In genomic region chr3:131380830-131381444, GRCh38 we compare ENCODE assay signal across 8 cellular contexts. TPM values are rescaled to one million over a fixed set of nuclear protein-coding genes. Genes with fewer than 3 reads are reported as not detected.
A peak's percentile ranks its signal among the peaks of the same experiment; 100 is the strongest.
DNase-seq lines count a peak whose midpoint lies in the region; ATAC-seq and TF ChIP-seq lines count a peak whose summit lies in the region.
"Not testable (repeated sequence)": the region's sequence is repeated elsewhere in the genome, so short reads cannot be mapped to it uniquely, and the experiment has no call there.

No MANE protein-coding gene starts in this region.

- H3K9me3 Mint-ChIP-seq in stimulated activated memory B cell treated with anti-CD40 and anti-IgM and Interleukin-4, amounts not matched to agents 10 μg/mL and 1 μg/mL and 100 μg/mL, for 72 hours, result not testable (repeated sequence)

- peak overlapping the region; percentile 77 for H3K4me3 ChIP-seq in SJCRH30
- peak overlapping the region; percentile 80 for H3K4me3 ChIP-seq in astrocyte of the cerebellum (ENCODE audit: low read depth, low read length)
- H3K4me3 ChIP-seq in fibroblast of villous mesenchyme (ENCODE audit: low read depth, low read length), result peak overlapping the region; percentile 94
- peak overlapping the region; percentile 90 for H3K4me3 ChIP-seq in mononuclear cell (ENCODE audit: low read length)

- ATAC-seq in GM21381 (IDR thresholded peaks at IDR 0.05; ENCODE audit: unreplicated experiment) (peak; percentile 16), HG03280 (IDR thresholded peaks at IDR 0.05; ENCODE audit: unreplicated experiment) (peak; percentile 1)
- ATAC-seq in stimulated activated memory B cell treated with anti-CD40 and anti-IgM and Interleukin-4, amounts not matched to agents 10 μg/mL and 1 μg/mL and 100 μg/mL, for 72 hours, result not testable (repeated sequence)

- H3K4me1 ChIP-seq in SJCRH30, result not testable (repeated sequence)
- peaks cover 48% of the 10 kb centered on the region for H3K4me1 ChIP-seq in mononuclear cell (ENCODE audit: insufficient read depth, low read length)

- not testable (repeated sequence) for H3K9me3 ChIP-seq in SJCRH30 (replicated peaks); mononuclear cell (ENCODE audit: low read depth, low read length)

- not testable (repeated sequence) for TF ChIP-seq CTCF in C4-2B (conservative IDR thresholded peaks at IDR 0.05); astrocyte of the cerebellum (IDR thresholded peaks at IDR 0.05; ENCODE audit: low read depth, low read length, missing control alignments); fibroblast of villous mesenchyme (IDR thresholded peaks at IDR 0.05; ENCODE audit: insufficient read depth, low read depth, low read length)

- peak overlapping the region; percentile 95 for H3K4me3 Mint-ChIP-seq in stimulated activated memory B cell treated with anti-CD40 and anti-IgM and Interleukin-4, amounts not matched to agents 10 μg/mL and 1 μg/mL and 100 μg/mL, for 72 hours

- peak overlapping the region; percentile 90 for H3K27ac Mint-ChIP-seq in stimulated activated memory B cell treated with anti-CD40 and anti-IgM and Interleukin-4, amounts not matched to agents 10 μg/mL and 1 μg/mL and 100 μg/mL, for 72 hours

- not testable (repeated sequence) for DNase-seq in SJCRH30; astrocyte of the cerebellum (ENCODE audit: low read depth); fibroblast of villous mesenchyme (ENCODE audit: low read depth)

- in situ Hi-C loops in astrocyte of the cerebellum (cut with HindIII; ENCODE audit: low sequenced_read_pairs), result not testable (repeated sequence)

- H3K27ac ChIP-seq in C4-2B, result peak overlapping the region; percentile 95
- H3K27ac ChIP-seq in SJCRH30, result peak overlapping the region; percentile 46

- H3K36me3 Mint-ChIP-seq in stimulated activated memory B cell treated with anti-CD40 and anti-IgM and Interleukin-4, amounts not matched to agents 10 μg/mL and 1 μg/mL and 100 μg/mL, for 72 hours, result peaks cover 18% of the 10 kb centered on the region

- H3K4me1 Mint-ChIP-seq in stimulated activated memory B cell treated with anti-CD40 and anti-IgM and Interleukin-4, amounts not matched to agents 10 μg/mL and 1 μg/mL and 100 μg/mL, for 72 hours, result peaks cover 37% of the 10 kb centered on the region

- H3K27me3 Mint-ChIP-seq in stimulated activated memory B cell treated with anti-CD40 and anti-IgM and Interleukin-4, amounts not matched to agents 10 μg/mL and 1 μg/mL and 100 μg/mL, for 72 hours, result not testable (repeated sequence)

- not testable (repeated sequence) for H3K27me3 ChIP-seq in SJCRH30; mononuclear cell (ENCODE audit: insufficient read depth, low read length)

- not testable (repeated sequence) for H3K36me3 ChIP-seq in SJCRH30

RNA-seq across cellular contexts. Expression of gene NUDT16, which starts 0.6 kb away (rescaled TPM):
- total RNA-seq in SJCRH30 (2014; rRNA removed; shearing (Covaris generic)), result 10.8 and 12.3 TPM in 2 replicates
- total RNA-seq in fibroblast of villous mesenchyme (7.3 and 10.0 TPM in 2 replicates), mononuclear cell (3.9 TPM)
